In genomic region chr5:64594025-64594424, GRCh38 we compare ENCODE assay signal across 26 cellular contexts.
"Had no signal": no experiment of that assay in that cellular context is flagged by ENCODE, and none has a peak within 500 bp of the region (broad histone marks: within the 10 kb centered on the region; RNA-seq: fewer than 3 reads in every experiment).

No MANE protein-coding gene starts in this region.

- H3K27me3 ChIP-seq: neural progenitor cell, ovary, right lobe of liver, sigmoid colon, stomach, tibial nerve, upper lobe of left lung, vagina had no signal

- H3K79me2 ChIP-seq: parathyroid adenoma had no signal

- H3K27ac Mint-ChIP-seq: natural killer cell; neural progenitor cell; progenitor cell of endocrine pancreas; stimulated activated effector memory CD8-positive, alpha-beta T cell treated with anti-CD3 and anti-CD28 coated beads, Interleukin-12 subunit alpha, Interleukin-12 subunit beta, amount 100 ng/mL, for 72 hours; stimulated activated naive B cell treated with anti-CD40 and anti-IgM and Interleukin-4, amounts not matched to agents 10 μg/mL and 1 μg/mL and 100 μg/mL, for 72 hours; stimulated activated naive CD8-positive, alpha-beta T cell treated with anti-CD3 and anti-CD28 coated beads, Interleukin-15, Interleukin-2, amounts not matched to agents 100 ng/mL and 50 ng/mL, for 24 hours had no signal

- H3K27me3 Mint-ChIP-seq: progenitor cell of endocrine pancreas had no signal

- H3K9me3 ChIP-seq: ovary, psoas muscle, right lobe of liver, sigmoid colon, stomach, tibial nerve, upper lobe of left lung, vagina had no signal

- H3K4me2 ChIP-seq: neural progenitor cell had no signal

- H3K9me3 Mint-ChIP-seq: natural killer cell; nephron; neural progenitor cell; stimulated activated effector memory CD8-positive, alpha-beta T cell treated with anti-CD3 and anti-CD28 coated beads, Interleukin-12 subunit alpha, Interleukin-12 subunit beta, amount 100 ng/mL, for 72 hours; stimulated activated naive B cell treated with anti-CD40 and anti-IgM and Interleukin-4, amounts not matched to agents 10 μg/mL and 1 μg/mL and 100 μg/mL, for 72 hours; stimulated activated naive CD8-positive, alpha-beta T cell treated with anti-CD3 and anti-CD28 coated beads, Interleukin-15, Interleukin-2, amounts not matched to agents 100 ng/mL and 50 ng/mL, for 24 hours had no signal

- H3K27ac ChIP-seq: neural progenitor cell, ovary, parathyroid adenoma, psoas muscle, sigmoid colon, stomach, tibial nerve, upper lobe of left lung, vagina had no signal

- H3K36me3 Mint-ChIP-seq: natural killer cell; neural progenitor cell; stimulated activated effector memory CD8-positive, alpha-beta T cell treated with anti-CD3 and anti-CD28 coated beads, Interleukin-12 subunit alpha, Interleukin-12 subunit beta, amount 100 ng/mL, for 72 hours; stimulated activated naive B cell treated with anti-CD40 and anti-IgM and Interleukin-4, amounts not matched to agents 10 μg/mL and 1 μg/mL and 100 μg/mL, for 72 hours had no signal

- H3K4me1 Mint-ChIP-seq: natural killer cell; stimulated activated effector memory CD8-positive, alpha-beta T cell treated with anti-CD3 and anti-CD28 coated beads, Interleukin-12 subunit alpha, Interleukin-12 subunit beta, amount 100 ng/mL, for 72 hours; stimulated activated naive B cell treated with anti-CD40 and anti-IgM and Interleukin-4, amounts not matched to agents 10 μg/mL and 1 μg/mL and 100 μg/mL, for 72 hours had no signal

- H3K4me1 ChIP-seq: parathyroid adenoma, psoas muscle, sigmoid colon, tibial nerve, upper lobe of left lung, vagina had no signal

- H3K4me3 Mint-ChIP-seq: natural killer cell; nephron; neural progenitor cell; stimulated activated effector memory CD8-positive, alpha-beta T cell treated with anti-CD3 and anti-CD28 coated beads, Interleukin-12 subunit alpha, Interleukin-12 subunit beta, amount 100 ng/mL, for 72 hours; stimulated activated naive B cell treated with anti-CD40 and anti-IgM and Interleukin-4, amounts not matched to agents 10 μg/mL and 1 μg/mL and 100 μg/mL, for 72 hours; stimulated activated naive CD8-positive, alpha-beta T cell treated with anti-CD3 and anti-CD28 coated beads, Interleukin-15, Interleukin-2, amounts not matched to agents 100 ng/mL and 50 ng/mL, for 24 hours had no signal

- ATAC-seq: natural killer cell; psoas muscle; stimulated activated effector memory CD8-positive, alpha-beta T cell treated with anti-CD3 and anti-CD28 coated beads, Interleukin-12 subunit alpha, Interleukin-12 subunit beta, amount 100 ng/mL, for 72 hours had no signal

- DNase-seq: natural killer cell; occipital lobe; ovary; posterior cingulate gyrus; psoas muscle; right cardiac atrium; right lobe of liver; sigmoid colon; small intestine; stimulated activated CD4-positive, alpha-beta T cell treated with anti-CD3 and anti-CD28 coated beads, Interleukin-15, amount 100 ng/mL, for 24 hours; stimulated activated CD4-positive, alpha-beta T cell treated with anti-CD3 and anti-CD28 coated beads, Interleukin-2, amount 100 ng/mL, for 24 hours; stimulated activated CD4-positive, alpha-beta T cell treated with anti-CD3 and anti-CD28 coated beads, Interleukin-2, amount 100 ng/mL, for 48 hours; stimulated activated CD4-positive, alpha-beta T cell treated with anti-CD3 and anti-CD28 coated beads, Interleukin-4, amount 100 ng/mL, for 24 hours; stimulated activated naive B cell treated with anti-CD40 and anti-IgM and Interleukin-4, amounts not matched to agents 10 μg/mL and 1 μg/mL and 100 μg/mL, for 72 hours; stimulated activated naive CD4-positive, alpha-beta T cell treated with Interleukin-2 at 50 U/mL for 16 hours; stomach; trophoblast cell; upper lobe of left lung had no signal

- H3K36me3 ChIP-seq: neural progenitor cell, ovary, right lobe of liver, sigmoid colon, stomach, tibial nerve, upper lobe of left lung, vagina had no signal

- H3K4me3 ChIP-seq: neural progenitor cell, ovary, psoas muscle, right lobe of liver, sigmoid colon, stomach, tibial nerve, upper lobe of left lung, vagina had no signal
